8 cellular contexts compared by ENCODE assay signal in genomic region chr9:26955921-26956886, GRCh38. TPM values are rescaled to one million over a fixed set of nuclear protein-coding genes. Genes with fewer than 3 reads are reported as not detected.
A peak's percentile ranks its signal among the peaks of the same experiment; 100 is the strongest.
DNase-seq lines count a peak whose midpoint lies in the region; ATAC-seq, FAIRE-seq and TF ChIP-seq lines count a peak whose summit lies in the region.

TSS of gene IFT74 (plus strand) at chr9:26956412. CDS start at chr9:26961968, 5,556 bp downstream.

- H3K9me3 Mint-ChIP-seq in activated CD4-positive, alpha-beta memory T cell treated with anti-CD3 and anti-CD28 coated beads for 36 hours, result no peaks in the 10 kb centered on the region

- intact Hi-C loops in activated CD4-positive, alpha-beta memory T cell treated with anti-CD3 and anti-CD28 coated beads for 36 hours (cut with micrococcal nuclease), result loop anchor here (1.0 kb wide), 3 partner anchors 9 to 617 kb away; partner anchors contain the start of genes C9orf72, CAAP1 and PLAA
- intact Hi-C loops in HepG2 (cut with micrococcal nuclease; ENCODE audit: unreplicated experiment), result loop anchor here (1.0 kb wide), 1 partner anchor 9 kb away; the partner anchor contains the start of gene PLAA

- CTCF ChIA-PET in BJ (lab: Yijun Ruan, JAX) (interaction anchor here (1.0 to 1.4 kb wide), 3 partner anchors 8 to 12 kb away, joined by 3 to 5 read pairs (median 3); no protein-coding TSS in a partner anchor), HepG2 (lab: Yijun Ruan, JAX; ENCODE audit: low intra/inter-chr PET ratio, low total read pairs) (no interaction called here)
- CTCF ChIA-PET in activated CD4-positive, alpha-beta memory T cell treated with anti-CD3 and anti-CD28 coated beads for 36 hours (lab: Charles Lee), result no interaction called here

- H3K4me1 Mint-ChIP-seq in activated CD4-positive, alpha-beta memory T cell treated with anti-CD3 and anti-CD28 coated beads for 36 hours (ENCODE audit: low read depth), result peaks cover 26% of the 10 kb centered on the region

- H3K4me1 ChIP-seq in HepG2 (ENCODE audit: insufficient read depth, low read length), result peaks cover 26% of the 10 kb centered on the region

- peak; percentile 77 for FAIRE-seq in HepG2 (lab: Jason Lieb, UNC)

- peak within 1 kb of the TSS; percentile 96 for H2AFZ ChIP-seq in HepG2 (ENCODE audit: low read length)

- in situ Hi-C loops in HepG2 (cut with HindIII; ENCODE audit: extremely low pct_ligation_motif_present, low pct_unique_long_range_greater_than_20kb), result no loop called here

- H3K27ac Mint-ChIP-seq in activated CD4-positive, alpha-beta memory T cell treated with anti-CD3 and anti-CD28 coated beads for 36 hours, result peak within 1 kb of the TSS; percentile 86

- H3K4me3 Mint-ChIP-seq in activated CD4-positive, alpha-beta memory T cell treated with anti-CD3 and anti-CD28 coated beads for 36 hours, result peak within 1 kb of the TSS; percentile 85

- TF ChIP-seq RAD21 in HepG2 (CRISPR knock-in tag; IDR thresholded peaks at IDR 0.05), result no peak

- no peak for TF ChIP-seq EP300 in HepG2 (IDR thresholded peaks at IDR 0.05; ENCODE audit: low read depth in 2 of 2, low read length in 2 of 2)
- TF ChIP-seq EP300 in HepG2 (CRISPR knock-in tag; IDR thresholded peaks at IDR 0.05; ENCODE audit: borderline replicate concordance), result no peak

- TF ChIP-seq POLR2A in HepG2 (IDR thresholded peaks at IDR 0.05; ENCODE audit: insufficient read depth in 1 of 2, low read depth in 2 of 2, low read length in 2 of 2), result peak; percentile 72 to 84

- DNase-seq in BJ (ENCODE audit: low read depth), result peak; percentile 88
- DNase-seq in NCI-H69 (lab: John Stamatoyannopoulos, UW), result peak; percentile 100
- DNase-seq in activated CD4-positive, alpha-beta memory T cell treated with anti-CD3 and anti-CD28 coated beads for 36 hours, result peak; percentile 96
- peak; percentile 97 to 99 for DNase-seq in dermis microvascular lymphatic vessel endothelial cell (ENCODE audit: low read depth in 2 of 2)
- peak; percentile 96 for DNase-seq in HepG2 (ENCODE audit: low spot score)
- DNase-seq in stimulated activated CD4-positive, alpha-beta T cell treated with anti-CD3 and anti-CD28 coated beads, Interleukin-2, amount 100 ng/mL, for 48 hours, result peak; percentile 88 to 89

- under 1% methylated on average over 24 of the region's 53 CpGs for WGBS in HepG2 (ENCODE audit: low lambda C conversion rate)

- H4K20me1 ChIP-seq in HepG2 (ENCODE audit: insufficient read depth, low read length), result no peaks in the 10 kb centered on the region

- H3K27me3 ChIP-seq in BJ (ENCODE audit: control insufficient read depth, insufficient read depth, low read length) (no peaks in the 10 kb centered on the region), HepG2 (ENCODE audit: control insufficient read depth in 1 of 2, insufficient read depth in 2 of 2, low read length in 2 of 2) (no peaks in the 10 kb centered on the region)

- no peaks in the 10 kb centered on the region for H3K36me3 ChIP-seq in BJ (ENCODE audit: control insufficient read depth, insufficient read depth, low read length)
- H3K36me3 ChIP-seq in HepG2 (replicated peaks in 1 of 2; ENCODE audit: control insufficient read depth in 1 of 2, insufficient read depth in 2 of 2, low read length in 2 of 2), result no peaks in the 10 kb centered on the region

- peak within 1 kb of the TSS; percentile 81 for H3K4me2 ChIP-seq in HepG2 (ENCODE audit: low read depth, low read length)

- peak within 1 kb of the TSS; percentile 85 for H3K27ac ChIP-seq in HepG2 (ENCODE audit: extremely low read length, insufficient read depth, low read length)

- POLR2A ChIA-PET in BJ (lab: Charles Lee) (interaction anchor here (0.6 to 1.4 kb wide), 3 partner anchors 9 to 59 kb away, joined by 4 to 8 read pairs (median 7); partner anchors contain the start of gene PLAA), HepG2 (lab: Yijun Ruan, JAX) (interaction anchor here (1.0 to 3.1 kb wide), 4 partner anchors 8 to 63 kb away, joined by 4 to 30 read pairs (median 16); partner anchors contain the start of genes CAAP1 and PLAA)
- POLR2A ChIA-PET in activated CD4-positive, alpha-beta memory T cell treated with anti-CD3 and anti-CD28 coated beads for 36 hours (lab: Charles Lee), result interaction anchor here (0.6 to 2.8 kb wide), 3 partner anchors 9 to 63 kb away, joined by 3 to 20 read pairs (median 13); partner anchors contain the start of genes CAAP1 and PLAA

- TF ChIP-seq CTCF in BJ (IDR thresholded peaks at IDR 0.05; ENCODE audit: insufficient read depth, low read depth, low read length) (no peak), HepG2 (CRISPR knock-in tag; IDR thresholded peaks at IDR 0.05) (no peak)

- no peaks in the 10 kb centered on the region for H3K9me3 ChIP-seq in HepG2 (ENCODE audit: low read length)

- peak; percentile 100 for ATAC-seq in GM19328 (IDR thresholded peaks at IDR 0.05; ENCODE audit: unreplicated experiment)
- peak; percentile 91 for ATAC-seq in HG03469 (IDR thresholded peaks at IDR 0.05; ENCODE audit: unreplicated experiment)
- peak; percentile 100 for ATAC-seq in HepG2

- no peaks in the 10 kb centered on the region for H3K27me3 Mint-ChIP-seq in activated CD4-positive, alpha-beta memory T cell treated with anti-CD3 and anti-CD28 coated beads for 36 hours

- peak within 1 kb of the TSS; percentile 66 for H3K4me3 ChIP-seq in BJ (ENCODE audit: low read depth, low read length)
- H3K4me3 ChIP-seq in HepG2 (replicated peaks in 1 of 3; ENCODE audit: insufficient read depth in 1 of 3, low read depth in 2 of 3, low read length in 3 of 3), result peak within 1 kb of the TSS; percentile 76 to 90 (median 84)

- H3K36me3 Mint-ChIP-seq in activated CD4-positive, alpha-beta memory T cell treated with anti-CD3 and anti-CD28 coated beads for 36 hours, result no peaks in the 10 kb centered on the region

- TSS peak; percentile 97 for BruUV-seq in HepG2 (replicated peaks; lab: Mats Ljungman, UMichigan)

- peaks cover 7% of the 10 kb centered on the region for H3K79me2 ChIP-seq in HepG2 (ENCODE audit: insufficient read depth, low read length)

- H3K9ac ChIP-seq in HepG2 (ENCODE audit: insufficient read depth, low read depth, low read length), result peak within 1 kb of the TSS; percentile 88

TF ChIP-seq in HepG2, 621 proteins besides CTCF, POLR2A, EP300 and RAD21 (continues in another document):
- TF ChIP-seq ZMYM4 (CRISPR knock-in tag; IDR thresholded peaks at IDR 0.05) (peak; percentile 92), HDAC2 (CRISPR knock-in tag; IDR thresholded peaks at IDR 0.05) (no peak; the same call in none of the 2 replicates)

RNA-seq across cellular contexts. Expression of gene IFT74, which starts in this region (rescaled TPM):
- polyA plus RNA-seq in BJ (2011; rRNA removed) (6.6 and 11.1 TPM in 2 replicates), HepG2 (2011; rRNA removed) (2.8 and 4.2 TPM in 2 replicates)
- 6.1 and 9.5 TPM in 2 replicates for polyA minus RNA-seq in BJ (2011; rRNA and poly(A)+ RNA removed)
- total RNA-seq in activated CD4-positive, alpha-beta memory T cell treated with anti-CD3 and anti-CD28 coated beads for 36 hours, result 10 to 100 TPM; 10.9 to 11.2 TPM
- total RNA-seq in dermis microvascular lymphatic vessel endothelial cell (4.3 and 5.4 TPM in 2 replicates), HepG2 (2016; rRNA removed; fragmentation: Illumina TruSeq; extraction: Trizol) (12.3 and 18.5 TPM in 2 replicates)
- 3.9 and 4.4 TPM in 2 replicates for total RNA-seq in HepG2 (2016; cell fraction: cytosol; rRNA removed; fragmentation: Illumina TruSeq; extraction: Trizol; ENCODE audit: low read depth)
- total RNA-seq in HepG2 (2016; cell fraction: insoluble cytoplasmic fraction; rRNA removed; fragmentation: Illumina TruSeq; extraction: Trizol), result 12.4 and 17.3 TPM in 2 replicates
- total RNA-seq in HepG2 (2016; cell fraction: membrane; rRNA removed; fragmentation: Illumina TruSeq; extraction: Trizol), result 3.6 and 3.8 TPM in 2 replicates
- 14.3 and 17.7 TPM in 2 replicates for total RNA-seq in HepG2 (2016; cell fraction: nucleus; rRNA removed; fragmentation: Illumina TruSeq; extraction: Trizol)
- polyA plus RNA-seq in HepG2 (2011; cell fraction: cytosol; rRNA removed), result 1.8 and 2.6 TPM in 2 replicates
- polyA plus RNA-seq in HepG2 (2011; cell fraction: nucleus; rRNA removed), result 1.3 and 1.8 TPM in 2 replicates
- 4.0 and 6.7 TPM in 2 replicates for polyA plus RNA-seq in HepG2 (2012)
- 0.68 and 1.1 TPM in 2 replicates for polyA plus RNA-seq in HepG2 (2016; cell fraction: cytosol; fragmentation: Illumina TruSeq; extraction: Trizol; ENCODE audit: low read depth)
- 15.8 and 16.8 TPM in 2 replicates for polyA plus RNA-seq in HepG2 (2016; cell fraction: insoluble cytoplasmic fraction; fragmentation: Illumina TruSeq; extraction: Trizol; ENCODE audit: low read depth)
- 1.4 and 1.6 TPM in 2 replicates for polyA plus RNA-seq in HepG2 (2016; cell fraction: membrane; fragmentation: Illumina TruSeq; extraction: Trizol; ENCODE audit: low read depth)
- polyA plus RNA-seq in HepG2 (2016; cell fraction: nucleus; fragmentation: Illumina TruSeq; extraction: Trizol; ENCODE audit: insufficient read depth, low read depth), result 9.1 TPM in 2 replicates
- polyA minus RNA-seq in HepG2 (2011; rRNA and poly(A)+ RNA removed; ENCODE audit: low replicate concordance), result 3.6 and 5.7 TPM in 2 replicates
- polyA minus RNA-seq in HepG2 (2011; cell fraction: cytosol; rRNA and poly(A)+ RNA removed), result 2.6 and 4.9 TPM in 2 replicates
- 21.4 and 22.8 TPM in 2 replicates for polyA minus RNA-seq in HepG2 (2011; cell fraction: nucleus; rRNA and poly(A)+ RNA removed)

Comparison
In these comparisons a context has a peak if more than half of its experiments do, and no peak if none do; other contexts are left out.
1. Peak in every context shown above with its lines: DNase-seq, ATAC-seq, H3K4me3 ChIP-seq and H3K27ac ChIP-seq.